7 cellular contexts compared by ENCODE assay signal in genomic region chr17:29760279-29760721, GRCh38.
DNase-seq lines count a peak whose midpoint lies in the region; ATAC-seq and TF ChIP-seq lines count a peak whose summit lies in the region.

No MANE protein-coding gene starts in this region.

- H3K4me3 Mint-ChIP-seq in WTC11 (peak overlapping the region; percentile 83), naive B cell (peak overlapping the region; percentile 94 to 99 (median 98))

- no peak for TF ChIP-seq CTCF in WTC11 (IDR thresholded peaks at IDR 0.05)

- no peaks in the 10 kb centered on the region for H3K4me1 ChIP-seq in ectodermal cell (ENCODE audit: control insufficient read depth, insufficient read depth, low read length)

- no peaks in the 10 kb centered on the region for H3K36me3 Mint-ChIP-seq in WTC11
- H3K36me3 Mint-ChIP-seq in naive B cell = peaks cover 0 to 5% of the 10 kb centered on the region in 2 donors

- H3K27ac Mint-ChIP-seq in WTC11 = no peak overlapping the region
- H3K27ac Mint-ChIP-seq in naive B cell = peak overlapping the region; percentile 93 to 99 (median 98)

- peaks cover 21% of the 10 kb centered on the region for H3K27me3 Mint-ChIP-seq in WTC11 (ENCODE audit: low read depth)
- no peaks in the 10 kb centered on the region for H3K27me3 Mint-ChIP-seq in naive B cell

- peak overlapping the region; percentile 64 for H3K4me3 ChIP-seq in ectodermal cell (ENCODE audit: insufficient read depth, low read depth, low read length)

- peaks cover 14% of the 10 kb centered on the region for H3K4me1 Mint-ChIP-seq in WTC11
- peaks cover 24 to 46% (median 28%) of the 10 kb centered on the region in 3 donors for H3K4me1 Mint-ChIP-seq in naive B cell

- no peaks in the 10 kb centered on the region for H3K9me3 Mint-ChIP-seq in WTC11
- no peaks in the 10 kb centered on the region for H3K9me3 Mint-ChIP-seq in naive B cell

- peak; percentile 57 for ATAC-seq in GM18870 (IDR thresholded peaks at IDR 0.05; ENCODE audit: unreplicated experiment)
- ATAC-seq in WTC11 = peak; percentile 6; the same call in 1 of the 2 replicates
- ATAC-seq in naive B cell (ENCODE audit: low read depth in 2 of 2) = peak; percentile 40 to 43
- no peak for ATAC-seq in HG03139 (IDR thresholded peaks at IDR 0.05; ENCODE audit: unreplicated experiment)

- no peaks in the 10 kb centered on the region for H3K9me3 ChIP-seq in ectodermal cell (ENCODE audit: control insufficient read depth, low read length)

- H3K27ac ChIP-seq in ectodermal cell (ENCODE audit: insufficient read depth, low read depth, low read length, poor library complexity, severe bottlenecking) (no peak overlapping the region), substantia nigra (ENCODE audit: low read depth, low read length, poor library complexity, severe bottlenecking) (peak overlapping the region; percentile 90)

- DNase-seq in HK-2 (ENCODE audit: unreplicated experiment) (peak; percentile 5), WTC11 (ENCODE audit: low spot score) (no peak), naive B cell (peak; percentile 73), substantia nigra (lab: John Stamatoyannopoulos, UW) (no peak)

- WGBS in ectodermal cell, 2 experiments = 3 to 14% methylated on average over 4 to 7 of the region's 7 CpGs

- POLR2A ChIA-PET in WTC11 (lab: Charles Lee) = no interaction called here

- H3K36me3 ChIP-seq in ectodermal cell (ENCODE audit: control insufficient read depth, insufficient read depth, low read length) = no peaks in the 10 kb centered on the region

- H3K27me3 ChIP-seq in ectodermal cell (ENCODE audit: control insufficient read depth, insufficient read depth, low read length, poor library complexity, severe bottlenecking) = peaks cover 15% of the 10 kb centered on the region

- CTCF ChIA-PET in WTC11 (lab: Charles Lee) = interaction anchor here (1.0 to 3.5 kb wide), 5 partner anchors 19 to 170 kb away, joined by 5 to 20 read pairs (median 15); partner anchors contain the start of gene SSH2

TF ChIP-seq in WTC11, 78 proteins besides CTCF, POLR2A, EP300 and RAD21:
- TF ChIP-seq TP53 (CRISPR knock-in tag; IDR thresholded peaks at IDR 0.05) (no peak), GTF2I (CRISPR knock-in tag; conservative IDR thresholded peaks at IDR 0.05) (no peak), MYBL2 (CRISPR knock-in tag; IDR thresholded peaks at IDR 0.05) (no peak), CREM (CRISPR knock-in tag; IDR thresholded peaks at IDR 0.05) (no peak), E2F4 (CRISPR knock-in tag; IDR thresholded peaks at IDR 0.05; ENCODE audit: borderline replicate concordance, low read depth) (no peak), JUN (CRISPR knock-in tag; IDR thresholded peaks at IDR 0.05) (no peak), FOXP1 (CRISPR knock-in tag; IDR thresholded peaks at IDR 0.05; ENCODE audit: borderline replicate concordance) (no peak), FOXK1 (CRISPR knock-in tag; IDR thresholded peaks at IDR 0.05) (no peak), ZBTB21 (CRISPR knock-in tag; IDR thresholded peaks at IDR 0.05; ENCODE audit: borderline replicate concordance) (no peak), ZNF232 (CRISPR knock-in tag; IDR thresholded peaks at IDR 0.05) (no peak), ZNF425 (CRISPR knock-in tag; conservative IDR thresholded peaks at IDR 0.05) (no peak), ATF1 (CRISPR knock-in tag; IDR thresholded peaks at IDR 0.05) (no peak), USF2 (CRISPR knock-in tag; IDR thresholded peaks at IDR 0.05) (no peak), STAT6 (CRISPR knock-in tag; conservative IDR thresholded peaks at IDR 0.05; ENCODE audit: low read depth) (no peak), TEAD1 (CRISPR knock-in tag; IDR thresholded peaks at IDR 0.05) (no peak), ARID4B (CRISPR knock-in tag; IDR thresholded peaks at IDR 0.05; ENCODE audit: borderline replicate concordance) (no peak)
TF ChIP-seq in WTC11: peak in this region for 0.

Comparison
In these comparisons a context has a peak if more than half of its experiments do, and no peak if none do; other contexts are left out.
1. DNase-seq: peak in HK-2 (single experiment) and naive B cell (single experiment); none in WTC11 (single experiment) and substantia nigra (0 of 49).